8 cellular contexts compared by ENCODE assay signal in the genomic region with DNA sequence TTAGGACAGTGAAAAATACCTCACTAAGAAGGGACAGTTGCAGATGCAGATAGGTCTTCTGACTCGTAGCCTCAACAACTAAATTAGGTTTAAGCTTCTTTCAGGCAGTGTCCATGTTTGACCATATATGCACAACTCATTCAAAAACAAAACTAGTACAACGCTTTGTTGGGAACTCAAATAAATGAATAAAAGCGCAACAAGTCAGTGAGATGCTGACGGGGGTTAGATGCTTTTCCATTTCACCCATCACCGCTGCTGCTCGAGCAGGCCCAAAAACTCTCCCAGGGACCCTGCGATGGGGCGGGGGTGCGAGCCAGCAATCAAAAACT. TPM values are rescaled to one million over a fixed set of nuclear protein-coding genes. Genes with fewer than 3 reads are reported as not detected.
DNase-seq lines count a peak whose midpoint lies in the region; ATAC-seq and TF ChIP-seq lines count a peak whose summit lies in the region.

No MANE protein-coding gene starts in this region.

- POLR2A ChIA-PET in CD8-positive, alpha-beta T cell (lab: Charles Lee), result interaction anchor here (0.9 kb wide), 1 partner anchor 49 kb away, joined by 3 read pairs; no protein-coding TSS in a partner anchor

- H3K27me3 Mint-ChIP-seq in CD8-positive, alpha-beta T cell (ENCODE audit: low read depth), result no peaks in the 10 kb centered on the region
- no peaks in the 10 kb centered on the region for H3K27me3 Mint-ChIP-seq in neural progenitor cell (ENCODE audit: insufficient read depth, low read depth)

- no peak for ATAC-seq in CD8-positive, alpha-beta T cell

- peak overlapping the region; percentile 91 for H3K4me3 Mint-ChIP-seq in CD8-positive, alpha-beta T cell
- H3K4me3 Mint-ChIP-seq in neural progenitor cell, result peak overlapping the region; percentile 86

- H3K27ac ChIP-seq in CD8-positive, alpha-beta T cell (ENCODE audit: low read depth, low read length), result peak overlapping the region; percentile 67
- peak overlapping the region; percentile 68 for H3K27ac ChIP-seq in effector memory CD4-positive, alpha-beta T cell (ENCODE audit: insufficient read depth, low read length, poor library complexity, severe bottlenecking)
- H3K27ac ChIP-seq in neural progenitor cell, result no peak overlapping the region

- no peaks in the 10 kb centered on the region for H3K27me3 ChIP-seq in CD8-positive, alpha-beta T cell (ENCODE audit: insufficient read depth, low read length)
- H3K27me3 ChIP-seq in effector memory CD4-positive, alpha-beta T cell (replicated peaks; ENCODE audit: control insufficient read depth, insufficient read depth, low read length, poor library complexity, severe bottlenecking), result no peaks in the 10 kb centered on the region
- no peaks in the 10 kb centered on the region for H3K27me3 ChIP-seq in neural progenitor cell

- peak overlapping the region; percentile 41 for H3K9ac ChIP-seq in neural progenitor cell

- TF ChIP-seq POLR2A in NB4 (IDR thresholded peaks at IDR 0.05; ENCODE audit: extremely low read depth, insufficient read length), result no peak

- H2AFZ ChIP-seq in neural progenitor cell (replicated peaks), result peak overlapping the region; percentile 89

- TF ChIP-seq CTCF in CD8-positive, alpha-beta T cell (IDR thresholded peaks at IDR 0.05), result no peak
- TF ChIP-seq CTCF in NB4 (IDR thresholded peaks at IDR 0.05; ENCODE audit: low read depth, low read length), result no peak
- no peak for TF ChIP-seq CTCF in neural progenitor cell (IDR thresholded peaks at IDR 0.05)
- TF ChIP-seq CTCF in GM20000 (IDR thresholded peaks at IDR 0.05; ENCODE audit: extremely low read depth, missing control alignments), result no peak

- peaks cover 48% of the 10 kb centered on the region for H3K4me1 ChIP-seq in CD8-positive, alpha-beta T cell (ENCODE audit: insufficient read depth, low read length)
- peaks cover 9% of the 10 kb centered on the region for H3K4me1 ChIP-seq in effector memory CD4-positive, alpha-beta T cell (ENCODE audit: control insufficient read depth, insufficient read depth, low read length, poor library complexity, severe bottlenecking)
- H3K4me1 ChIP-seq in neural progenitor cell, result peaks cover 4% of the 10 kb centered on the region

- peaks cover 68% of the 10 kb centered on the region for H3K4me1 Mint-ChIP-seq in CD8-positive, alpha-beta T cell (ENCODE audit: low read depth)
- H3K4me1 Mint-ChIP-seq in neural progenitor cell, result peaks cover 24% of the 10 kb centered on the region

- H3K36me3 Mint-ChIP-seq in CD8-positive, alpha-beta T cell, result peaks cover 33% of the 10 kb centered on the region
- H3K36me3 Mint-ChIP-seq in neural progenitor cell, result peaks cover 5% of the 10 kb centered on the region

- H3K4me2 ChIP-seq in neural progenitor cell, result peak overlapping the region; percentile 93

- no peak for DNase-seq in CD8-positive, alpha-beta T cell
- no peak for DNase-seq in NB4 (ENCODE audit: low read depth)
- DNase-seq in effector memory CD4-positive, alpha-beta T cell, result no peak
- DNase-seq in neural progenitor cell (ENCODE audit: low spot score), result no peak
- no peak for DNase-seq in NCI-H1694 treated with DMSO at 0.1 percent for 48 hours (lab: John Stamatoyannopoulos, UW)
- DNase-seq in GM20000 (ENCODE audit: low spot score), result no peak
- no peak for DNase-seq in superior temporal gyrus (ENCODE audit: extremely low spot score)
- no peak for DNase-seq in NCI-H446 treated with DMSO at 0.1 percent for 48 hours (lab: John Stamatoyannopoulos, UW)

- H3K79me2 ChIP-seq in neural progenitor cell (ENCODE audit: low read depth), result peaks cover 56% of the 10 kb centered on the region

- CTCF ChIA-PET in CD8-positive, alpha-beta T cell (lab: Charles Lee), result interaction anchor here (0.7 to 5.2 kb wide), 4 partner anchors 10 to 130 kb away, joined by 3 to 27 read pairs (median 4); no protein-coding TSS in a partner anchor

- H3K4me3 ChIP-seq in CD8-positive, alpha-beta T cell (ENCODE audit: low read depth, low read length), result peak overlapping the region; percentile 63
- H3K4me3 ChIP-seq in NB4 (ENCODE audit: low read depth, low read length) (peak overlapping the region; percentile 96), neural progenitor cell (peak overlapping the region; percentile 81)
- H3K4me3 ChIP-seq in effector memory CD4-positive, alpha-beta T cell (ENCODE audit: insufficient read depth, low read depth, low read length, poor library complexity, severe bottlenecking), result peak overlapping the region; percentile 91

- peaks cover 5% of the 10 kb centered on the region for H3K36me3 ChIP-seq in CD8-positive, alpha-beta T cell (ENCODE audit: insufficient read depth, low read length)
- H3K36me3 ChIP-seq in effector memory CD4-positive, alpha-beta T cell (ENCODE audit: control insufficient read depth, insufficient read depth, low read length), result peaks cover 12% of the 10 kb centered on the region
- H3K36me3 ChIP-seq in neural progenitor cell, result peaks cover 7% of the 10 kb centered on the region

- no peaks in the 10 kb centered on the region for H3K9me3 ChIP-seq in CD8-positive, alpha-beta T cell (ENCODE audit: low read length)
- no peaks in the 10 kb centered on the region for H3K9me3 ChIP-seq in effector memory CD4-positive, alpha-beta T cell (ENCODE audit: control insufficient read depth, low read length)
- H3K9me3 ChIP-seq in neural progenitor cell (ENCODE audit: low read depth), result no peaks in the 10 kb centered on the region

- no peaks in the 10 kb centered on the region for H3K9me3 Mint-ChIP-seq in CD8-positive, alpha-beta T cell
- no peaks in the 10 kb centered on the region for H3K9me3 Mint-ChIP-seq in neural progenitor cell

- intact Hi-C loops in CD8-positive, alpha-beta T cell (cut with DNase I, micrococcal nuclease), result loop anchor here (1.0 to 10.0 kb wide), 11 partner anchors 257 to 1973 kb away; partner anchors contain the start of genes ASB8 (in 1 of the 2), CCNT1 (in 1 of the 2), SCAF11 (in 1 of the 2) and SENP1 (in 1 of the 2)

- H4K20me1 ChIP-seq in neural progenitor cell (ENCODE audit: low read depth), result peaks cover 6% of the 10 kb centered on the region

- peaks cover 4% of the 10 kb centered on the region for H3F3A ChIP-seq in neural progenitor cell (ENCODE audit: low read depth)

- H3K27ac Mint-ChIP-seq in CD8-positive, alpha-beta T cell, result peak overlapping the region; percentile 96
- H3K27ac Mint-ChIP-seq in neural progenitor cell, result peak overlapping the region; percentile 8

RNA-seq across cellular contexts. Expression of gene RPAP3, which starts 0.6 kb away (rescaled TPM):
- total RNA-seq in CD8-positive, alpha-beta T cell, result 10 to 100 TPM; 17.3 to 18.3 TPM
- 42.7 and 61.9 TPM in 2 replicates for total RNA-seq in neural progenitor cell (ENCODE audit: low replicate concordance)

RNA-seq across cellular contexts. Expression of gene ENDOU, which starts 20.1 kb away (rescaled TPM):
- total RNA-seq in CD8-positive, alpha-beta T cell, result under 1 TPM in 1 of 2 experiments, not detected in 1; 0.22 TPM
- total RNA-seq in neural progenitor cell (ENCODE audit: low replicate concordance), result not detected in 2 replicates

RNA-seq across cellular contexts. Expression of gene RAPGEF3, which starts 53.5 kb away (rescaled TPM):
- total RNA-seq in CD8-positive, alpha-beta T cell, result under 1 TPM; 0.14 to 0.25 TPM
- 0.58 and 1.2 TPM in 2 replicates for total RNA-seq in neural progenitor cell (ENCODE audit: low replicate concordance)
